1 cellular context compared by ENCODE assay signal in the genomic region with DNA sequence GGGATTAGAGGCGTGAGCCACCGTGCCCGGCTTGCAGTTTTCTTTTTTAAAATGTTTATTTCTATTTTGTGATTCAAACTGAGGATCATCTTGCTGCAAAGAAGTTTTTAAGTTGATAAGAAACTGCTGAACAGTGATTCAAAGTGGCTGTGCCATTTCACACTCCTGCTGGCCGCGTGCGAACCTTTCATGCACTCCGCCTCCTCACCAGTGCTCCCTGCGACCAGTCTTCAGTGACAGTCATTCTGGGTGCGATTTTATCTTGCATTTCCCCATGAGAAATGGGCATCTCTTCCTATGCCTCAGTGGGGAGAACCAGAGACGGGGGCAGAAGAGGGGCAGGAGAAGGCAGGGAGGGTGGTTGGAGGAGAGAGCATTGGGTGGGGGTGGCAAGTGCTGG.
A peak's percentile ranks its signal among the peaks of the same experiment; 100 is the strongest.
TF ChIP-seq lines count a peak whose summit lies in the region.

No MANE protein-coding gene starts in this region.

TF ChIP-seq in K562, 482 proteins besides CTCF, POLR2A, EP300 and RAD21:
- peak; percentile 72 for TF ChIP-seq ZNF263 (CRISPR knock-in tag; IDR thresholded peaks at IDR 0.05; ENCODE audit: borderline replicate concordance)
- TF ChIP-seq EGR1 (conservative IDR thresholded peaks at IDR 0.05), result 0 out of 2 replicates have a peak, but pooled peaks have one; percentile 10
- TF ChIP-seq ZNF780A (CRISPR knock-in tag; IDR thresholded peaks at IDR 0.05), result no peak
